ENCODE assay signal across 8 cellular contexts in the genomic region with DNA sequence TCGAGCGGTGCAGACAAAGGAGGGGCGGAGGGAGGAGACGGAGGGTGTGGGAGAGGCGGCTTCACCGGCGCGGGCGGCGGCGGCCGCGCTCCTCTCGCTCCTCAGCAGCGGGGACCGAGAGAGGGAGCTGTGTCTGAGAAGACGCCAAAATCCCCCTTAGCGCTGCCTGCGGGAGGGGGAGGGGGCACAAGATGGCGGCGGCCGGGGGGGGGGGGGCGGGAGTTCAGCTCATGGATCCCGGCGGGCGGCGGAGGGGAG. TPM values are rescaled to one million over a fixed set of nuclear protein-coding genes. Genes with fewer than 3 reads are reported as not detected.
DNase-seq lines count a peak whose midpoint lies in the region; ATAC-seq and TF ChIP-seq lines count a peak whose summit lies in the region.

No MANE protein-coding gene starts in this region.

- H3K27me3 ChIP-seq in SU-DHL-6 (ENCODE audit: low read length) (no peaks in the 10 kb centered on the region), neural progenitor cell (no peaks in the 10 kb centered on the region)

- H3K9ac ChIP-seq in SU-DHL-6 (ENCODE audit: low read length): peak overlapping the region; percentile 50
- peak overlapping the region; percentile 88 for H3K9ac ChIP-seq in neural progenitor cell

- peaks cover 31% of the 10 kb centered on the region for H4K20me1 ChIP-seq in SU-DHL-6 (ENCODE audit: low read depth, low read length)
- peaks cover 33% of the 10 kb centered on the region for H4K20me1 ChIP-seq in neural progenitor cell (ENCODE audit: low read depth)

- peak overlapping the region; percentile 51 for H3K4me2 ChIP-seq in SU-DHL-6 (ENCODE audit: low read depth, low read length, poor library complexity, severe bottlenecking)
- H3K4me2 ChIP-seq in neural progenitor cell: peak overlapping the region; percentile 55

- TF ChIP-seq CTCF in SU-DHL-6 (IDR thresholded peaks at IDR 0.05; ENCODE audit: insufficient read depth, low read length, poor library complexity, severe bottlenecking) (no peak), neural progenitor cell (IDR thresholded peaks at IDR 0.05) (no peak)

- H3F3A ChIP-seq in SU-DHL-6 (ENCODE audit: insufficient read depth): peaks cover 49% of the 10 kb centered on the region
- peaks cover 60% of the 10 kb centered on the region for H3F3A ChIP-seq in neural progenitor cell (ENCODE audit: low read depth)

- no peak overlapping the region for H3K27ac Mint-ChIP-seq in neural progenitor cell

- peaks cover 45% of the 10 kb centered on the region for H3K79me2 ChIP-seq in SU-DHL-6 (ENCODE audit: insufficient read depth, low read length)
- peaks cover 46% of the 10 kb centered on the region for H3K79me2 ChIP-seq in neural progenitor cell (ENCODE audit: low read depth)

- H3K36me3 Mint-ChIP-seq in neural progenitor cell: peaks cover 31% of the 10 kb centered on the region

- peak overlapping the region; percentile 88 for H3K4me3 Mint-ChIP-seq in neural progenitor cell

- no peaks in the 10 kb centered on the region for H3K9me2 ChIP-seq in SU-DHL-6 (replicated peaks; ENCODE audit: insufficient read depth, low read length)

- H2AFZ ChIP-seq in SU-DHL-6 (ENCODE audit: low read depth, low read length, severe bottlenecking) (no peak overlapping the region), neural progenitor cell (replicated peaks) (no peak overlapping the region)

- peaks cover 6% of the 10 kb centered on the region for H3K27me3 Mint-ChIP-seq in neural progenitor cell (ENCODE audit: insufficient read depth, low read depth)

- peaks cover 2% of the 10 kb centered on the region for H3K9me3 Mint-ChIP-seq in neural progenitor cell

- H3K4me1 Mint-ChIP-seq in neural progenitor cell: peaks cover 38% of the 10 kb centered on the region

- H3K4me3 ChIP-seq in SU-DHL-6 (ENCODE audit: insufficient read depth, low read length, poor library complexity, severe bottlenecking) (peak overlapping the region; percentile 52), neural progenitor cell (peak overlapping the region; percentile 49)

- DNase-seq in epithelial cell of prostate (ENCODE audit: low read depth, low spot score): no peak
- no peak for DNase-seq in neural progenitor cell (ENCODE audit: low spot score)
- DNase-seq in inferior parietal cortex (ENCODE audit: extremely low spot score): no peak
- DNase-seq in NCI-H524 treated with DMSO at 0.1 percent for 48 hours (lab: John Stamatoyannopoulos, UW): no peak

- H3K36me3 ChIP-seq in SU-DHL-6 (ENCODE audit: low read length) (peaks cover 54% of the 10 kb centered on the region), neural progenitor cell (peaks cover 41% of the 10 kb centered on the region)

- no peaks in the 10 kb centered on the region for H3K9me3 ChIP-seq in SU-DHL-6 (ENCODE audit: insufficient read depth, low read length)
- H3K9me3 ChIP-seq in neural progenitor cell (ENCODE audit: low read depth): no peaks in the 10 kb centered on the region

- H3K27ac ChIP-seq in SU-DHL-6 (ENCODE audit: low read depth, low read length): peak overlapping the region; percentile 87
- H3K27ac ChIP-seq in epithelial cell of prostate: peak overlapping the region; percentile 91
- peak overlapping the region; percentile 96 for H3K27ac ChIP-seq in neural progenitor cell

- ATAC-seq in GM18868 (IDR thresholded peaks at IDR 0.05; ENCODE audit: unreplicated experiment) (peak; percentile 10), HG02840 (IDR thresholded peaks at IDR 0.05; ENCODE audit: low FRiP score, unreplicated experiment) (peak; percentile 10), GM18858 (IDR thresholded peaks at IDR 0.05; ENCODE audit: unreplicated experiment) (no peak)

- peaks cover 32% of the 10 kb centered on the region for H3K4me1 ChIP-seq in neural progenitor cell

RNA-seq across cellular contexts. Expression of gene ADNP, which starts 0.3 kb away (rescaled TPM):
- 56.1 and 75.4 TPM in 2 replicates for total RNA-seq in neural progenitor cell (ENCODE audit: low replicate concordance)

RNA-seq across cellular contexts. Expression of gene DPM1, which starts 27.4 kb away (rescaled TPM):
- total RNA-seq in neural progenitor cell (ENCODE audit: low replicate concordance): 76.7 and 173 TPM in 2 replicates

RNA-seq across cellular contexts. Expression of gene MOCS3, which starts 27.6 kb away (rescaled TPM):
- 5.6 and 7.5 TPM in 2 replicates for total RNA-seq in neural progenitor cell (ENCODE audit: low replicate concordance)
